8 cellular contexts compared by ENCODE assay signal in genomic region chr12:116924558-116925453, GRCh38. TPM values are rescaled to one million over a fixed set of nuclear protein-coding genes. Genes with fewer than 3 reads are reported as not detected.
DNase-seq lines count a peak whose midpoint lies in the region; ATAC-seq and TF ChIP-seq lines count a peak whose summit lies in the region.

No MANE protein-coding gene starts in this region.

- no peak for TF ChIP-seq CTCF in cardiac fibroblast (IDR thresholded peaks at IDR 0.05; ENCODE audit: low read depth, low read length)
- TF ChIP-seq CTCF in left ventricle myocardium inferior (IDR thresholded peaks at IDR 0.05; ENCODE audit: borderline replicate concordance) = no peak

- H3K4me1 ChIP-seq in left ventricle myocardium inferior = peaks cover 15% of the 10 kb centered on the region

- no peaks in the 10 kb centered on the region for H3K27me3 ChIP-seq in left ventricle myocardium inferior (ENCODE audit: low read depth)

- peak; percentile 23 to 56 (median 28) for DNase-seq in stimulated activated CD4-positive, alpha-beta T cell treated with anti-CD3 and anti-CD28 coated beads, Interleukin-12 subunit alpha, Interleukin-12 subunit beta, amount 100 ng/mL, for 48 hours (ENCODE audit: low read depth in 2 of 3, low spot score in 1 of 3)
- DNase-seq in stimulated activated CD4-positive, alpha-beta T cell treated with anti-CD3 and anti-CD28 coated beads, Interleukin-12 subunit alpha, Interleukin-12 subunit beta, amount 100 ng/mL, for 4 hours = no peak
- DNase-seq in T-helper 1 cell (peak in 4 of 5 donors; percentile 32 to 92 (median 44)), cardiac fibroblast (ENCODE audit: low read depth in 2 of 2) (peak; percentile 52 to 84), NCI-H446 treated with DMSO at 0.1 percent for 48 hours (lab: John Stamatoyannopoulos, UW) (no peak), left ventricle myocardium inferior (no peak)
- DNase-seq in stimulated activated CD4-positive, alpha-beta T cell treated with anti-CD3 and anti-CD28 coated beads, Interleukin-4, amount 100 ng/mL, for 24 hours = peak; percentile 56

- ATAC-seq in HG03159 (IDR thresholded peaks at IDR 0.05; ENCODE audit: unreplicated experiment) = peak; percentile 81

- H3K27ac ChIP-seq in left ventricle myocardium inferior (replicated peaks) = no peak overlapping the region

- intact Hi-C loops in left ventricle myocardium inferior (cut with micrococcal nuclease) = no loop called here

- peaks cover 19% of the 10 kb centered on the region for H3K36me3 ChIP-seq in left ventricle myocardium inferior

- no peak overlapping the region for H3K4me3 ChIP-seq in cardiac fibroblast (replicated peaks in 1 of 2; ENCODE audit: low read depth in 2 of 2, low read length in 2 of 2)
- H3K4me3 ChIP-seq in left ventricle myocardium inferior = no peak overlapping the region

- no peaks in the 10 kb centered on the region for H3K9me3 ChIP-seq in left ventricle myocardium inferior (replicated peaks)

RNA-seq across cellular contexts. Expression of gene FBXW8, which starts 14.1 kb away (rescaled TPM):
- 8.5 TPM for total RNA-seq in left ventricle myocardium inferior

RNA-seq across cellular contexts. Expression of gene HRK, which starts 43.6 kb away (rescaled TPM):
- 0.77 TPM for total RNA-seq in left ventricle myocardium inferior

Comparison
In these comparisons a context has a peak if more than half of its experiments do, and no peak if none do; other contexts are left out.
1. DNase-seq: peak in stimulated activated CD4-positive, alpha-beta T cell treated with anti-CD3 and anti-CD28 coated beads, Interleukin-12 subunit alpha, Interleukin-12 subunit beta, amount 100 ng/mL, for 48 hours (3 of 3), T-helper 1 cell (4 of 5), cardiac fibroblast (2 of 2) and stimulated activated CD4-positive, alpha-beta T cell treated with anti-CD3 and anti-CD28 coated beads, Interleukin-4, amount 100 ng/mL, for 24 hours (single experiment); none in stimulated activated CD4-positive, alpha-beta T cell treated with anti-CD3 and anti-CD28 coated beads, Interleukin-12 subunit alpha, Interleukin-12 subunit beta, amount 100 ng/mL, for 4 hours (single experiment), NCI-H446 treated with DMSO at 0.1 percent for 48 hours (single experiment) and left ventricle myocardium inferior (single experiment).